Comparison of ENCODE assay signal across 2 cellular contexts in the genomic region with DNA sequence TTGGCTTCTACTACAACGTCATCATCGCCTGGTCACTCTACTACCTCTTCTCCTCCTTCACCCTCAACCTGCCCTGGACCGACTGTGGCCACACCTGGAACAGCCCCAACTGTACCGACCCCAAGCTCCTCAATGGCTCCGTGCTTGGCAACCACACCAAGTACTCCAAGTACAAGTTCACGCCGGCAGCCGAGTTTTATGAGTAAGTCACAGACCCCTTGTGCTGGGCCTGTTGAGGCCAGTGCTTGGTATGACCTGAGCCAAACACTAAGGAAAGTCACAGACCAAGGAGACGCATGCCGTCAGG.
TF ChIP-seq lines count a peak whose summit lies in the region.

No MANE protein-coding gene starts in this region.

TF ChIP-seq in H1, 55 proteins besides CTCF, POLR2A, EP300 and RAD21:
- TF ChIP-seq, protein P1, sequence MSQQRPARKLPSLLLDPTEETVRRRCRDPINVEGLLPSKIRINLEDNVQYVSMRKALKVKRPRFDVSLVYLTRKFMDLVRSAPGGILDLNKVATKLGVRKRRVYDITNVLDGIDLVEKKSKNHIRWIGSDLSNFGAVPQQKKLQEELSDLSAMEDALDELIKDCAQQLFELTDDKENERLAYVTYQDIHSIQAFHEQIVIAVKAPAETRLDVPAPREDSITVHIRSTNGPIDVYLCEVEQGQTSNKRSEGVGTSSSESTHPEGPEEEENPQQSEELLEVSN (IDR thresholded peaks at IDR 0.05) = no peak
- TF ChIP-seq EZH2 (IDR thresholded peaks at IDR 0.05; ENCODE audit: low read depth, low read length, severe bottlenecking) = no peak
- TF ChIP-seq SUZ12 (IDR thresholded peaks at IDR 0.05; ENCODE audit: low read length) = no peak
- no peak for TF ChIP-seq RNF2 (IDR thresholded peaks at IDR 0.05; ENCODE audit: borderline replicate concordance, low read depth, low read length, missing control alignments, poor library complexity, severe bottlenecking)
- no peak for TF ChIP-seq SIRT6 (IDR thresholded peaks at IDR 0.05; ENCODE audit: low read length)
- TF ChIP-seq BACH1 (IDR thresholded peaks at IDR 0.05; ENCODE audit: low read length) = no peak
- TF ChIP-seq RXRA (IDR thresholded peaks at IDR 0.05; ENCODE audit: insufficient read depth, low read depth, low read length) = no peak
- no peak for TF ChIP-seq CHD2 (IDR thresholded peaks at IDR 0.05; ENCODE audit: low read length)
- TF ChIP-seq TCF12 (IDR thresholded peaks at IDR 0.05; ENCODE audit: low read depth, low read length) = no peak
- no peak for TF ChIP-seq BRCA1 (IDR thresholded peaks at IDR 0.05; ENCODE audit: low read depth, low read length)
- no peak for TF ChIP-seq SIX5 (IDR thresholded peaks at IDR 0.05; ENCODE audit: low read depth, low read length)
- no peak for TF ChIP-seq FOSL1 (IDR thresholded peaks at IDR 0.05; ENCODE audit: insufficient read depth, low read depth, low read length)
- no peak for TF ChIP-seq KDM5A (IDR thresholded peaks at IDR 0.05; ENCODE audit: low read length)
- TF ChIP-seq TEAD4 (IDR thresholded peaks at IDR 0.05; ENCODE audit: low read depth, low read length) = no peak
TF ChIP-seq in H1: peak in this region for 0.

TF ChIP-seq in WTC11, 78 proteins besides CTCF, POLR2A, EP300 and RAD21:
- TF ChIP-seq JAZF1 (CRISPR knock-in tag; IDR thresholded peaks at IDR 0.05) (no peak), FOXP1 (CRISPR knock-in tag; IDR thresholded peaks at IDR 0.05; ENCODE audit: borderline replicate concordance) (no peak), CREB1 (CRISPR knock-in tag; IDR thresholded peaks at IDR 0.05) (no peak), SOX15 (CRISPR knock-in tag; IDR thresholded peaks at IDR 0.05) (no peak), TP53 (CRISPR knock-in tag; IDR thresholded peaks at IDR 0.05) (no peak), TCF7 (CRISPR knock-in tag; IDR thresholded peaks at IDR 0.05; ENCODE audit: low read depth) (no peak), NR3C1 (CRISPR knock-in tag; conservative IDR thresholded peaks at IDR 0.05; ENCODE audit: low read depth) (no peak), ZNF671 (CRISPR knock-in tag; IDR thresholded peaks at IDR 0.05) (no peak), ETV6 (CRISPR knock-in tag; IDR thresholded peaks at IDR 0.05) (no peak), SMAD3 (CRISPR knock-in tag; IDR thresholded peaks at IDR 0.05; ENCODE audit: borderline replicate concordance) (no peak), MYBL2 (CRISPR knock-in tag; IDR thresholded peaks at IDR 0.05) (no peak), FOXK1 (CRISPR knock-in tag; IDR thresholded peaks at IDR 0.05) (no peak), MXD4 (CRISPR knock-in tag; IDR thresholded peaks at IDR 0.05; ENCODE audit: borderline replicate concordance) (no peak), FOXJ3 (CRISPR knock-in tag; IDR thresholded peaks at IDR 0.05; ENCODE audit: borderline replicate concordance) (no peak), SP1 (CRISPR knock-in tag; conservative IDR thresholded peaks at IDR 0.05) (no peak)
- TF ChIP-seq, protein P2, sequence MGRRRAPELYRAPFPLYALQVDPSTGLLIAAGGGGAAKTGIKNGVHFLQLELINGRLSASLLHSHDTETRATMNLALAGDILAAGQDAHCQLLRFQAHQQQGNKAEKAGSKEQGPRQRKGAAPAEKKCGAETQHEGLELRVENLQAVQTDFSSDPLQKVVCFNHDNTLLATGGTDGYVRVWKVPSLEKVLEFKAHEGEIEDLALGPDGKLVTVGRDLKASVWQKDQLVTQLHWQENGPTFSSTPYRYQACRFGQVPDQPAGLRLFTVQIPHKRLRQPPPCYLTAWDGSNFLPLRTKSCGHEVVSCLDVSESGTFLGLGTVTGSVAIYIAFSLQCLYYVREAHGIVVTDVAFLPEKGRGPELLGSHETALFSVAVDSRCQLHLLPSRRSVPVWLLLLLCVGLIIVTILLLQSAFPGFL (CRISPR knock-in tag; IDR thresholded peaks at IDR 0.05; ENCODE audit: borderline replicate concordance) = no peak
- TF ChIP-seq, protein P3, sequence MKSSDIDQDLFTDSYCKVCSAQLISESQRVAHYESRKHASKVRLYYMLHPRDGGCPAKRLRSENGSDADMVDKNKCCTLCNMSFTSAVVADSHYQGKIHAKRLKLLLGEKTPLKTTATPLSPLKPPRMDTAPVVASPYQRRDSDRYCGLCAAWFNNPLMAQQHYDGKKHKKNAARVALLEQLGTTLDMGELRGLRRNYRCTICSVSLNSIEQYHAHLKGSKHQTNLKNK (CRISPR knock-in tag; IDR thresholded peaks at IDR 0.05) = no peak
- TF ChIP-seq, protein P4, sequence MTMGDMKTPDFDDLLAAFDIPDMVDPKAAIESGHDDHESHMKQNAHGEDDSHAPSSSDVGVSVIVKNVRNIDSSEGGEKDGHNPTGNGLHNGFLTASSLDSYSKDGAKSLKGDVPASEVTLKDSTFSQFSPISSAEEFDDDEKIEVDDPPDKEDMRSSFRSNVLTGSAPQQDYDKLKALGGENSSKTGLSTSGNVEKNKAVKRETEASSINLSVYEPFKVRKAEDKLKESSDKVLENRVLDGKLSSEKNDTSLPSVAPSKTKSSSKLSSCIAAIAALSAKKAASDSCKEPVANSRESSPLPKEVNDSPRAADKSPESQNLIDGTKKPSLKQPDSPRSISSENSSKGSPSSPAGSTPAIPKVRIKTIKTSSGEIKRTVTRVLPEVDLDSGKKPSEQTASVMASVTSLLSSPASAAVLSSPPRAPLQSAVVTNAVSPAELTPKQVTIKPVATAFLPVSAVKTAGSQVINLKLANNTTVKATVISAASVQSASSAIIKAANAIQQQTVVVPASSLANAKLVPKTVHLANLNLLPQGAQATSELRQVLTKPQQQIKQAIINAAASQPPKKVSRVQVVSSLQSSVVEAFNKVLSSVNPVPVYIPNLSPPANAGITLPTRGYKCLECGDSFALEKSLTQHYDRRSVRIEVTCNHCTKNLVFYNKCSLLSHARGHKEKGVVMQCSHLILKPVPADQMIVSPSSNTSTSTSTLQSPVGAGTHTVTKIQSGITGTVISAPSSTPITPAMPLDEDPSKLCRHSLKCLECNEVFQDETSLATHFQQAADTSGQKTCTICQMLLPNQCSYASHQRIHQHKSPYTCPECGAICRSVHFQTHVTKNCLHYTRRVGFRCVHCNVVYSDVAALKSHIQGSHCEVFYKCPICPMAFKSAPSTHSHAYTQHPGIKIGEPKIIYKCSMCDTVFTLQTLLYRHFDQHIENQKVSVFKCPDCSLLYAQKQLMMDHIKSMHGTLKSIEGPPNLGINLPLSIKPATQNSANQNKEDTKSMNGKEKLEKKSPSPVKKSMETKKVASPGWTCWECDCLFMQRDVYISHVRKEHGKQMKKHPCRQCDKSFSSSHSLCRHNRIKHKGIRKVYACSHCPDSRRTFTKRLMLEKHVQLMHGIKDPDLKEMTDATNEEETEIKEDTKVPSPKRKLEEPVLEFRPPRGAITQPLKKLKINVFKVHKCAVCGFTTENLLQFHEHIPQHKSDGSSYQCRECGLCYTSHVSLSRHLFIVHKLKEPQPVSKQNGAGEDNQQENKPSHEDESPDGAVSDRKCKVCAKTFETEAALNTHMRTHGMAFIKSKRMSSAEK (CRISPR knock-in tag; IDR thresholded peaks at IDR 0.05; ENCODE audit: borderline replicate concordance) = no peak
- TF ChIP-seq, protein P5, sequence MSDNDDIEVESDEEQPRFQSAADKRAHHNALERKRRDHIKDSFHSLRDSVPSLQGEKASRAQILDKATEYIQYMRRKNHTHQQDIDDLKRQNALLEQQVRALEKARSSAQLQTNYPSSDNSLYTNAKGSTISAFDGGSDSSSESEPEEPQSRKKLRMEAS (CRISPR knock-in tag; IDR thresholded peaks at IDR 0.05) = no peak
- TF ChIP-seq, protein P6, sequence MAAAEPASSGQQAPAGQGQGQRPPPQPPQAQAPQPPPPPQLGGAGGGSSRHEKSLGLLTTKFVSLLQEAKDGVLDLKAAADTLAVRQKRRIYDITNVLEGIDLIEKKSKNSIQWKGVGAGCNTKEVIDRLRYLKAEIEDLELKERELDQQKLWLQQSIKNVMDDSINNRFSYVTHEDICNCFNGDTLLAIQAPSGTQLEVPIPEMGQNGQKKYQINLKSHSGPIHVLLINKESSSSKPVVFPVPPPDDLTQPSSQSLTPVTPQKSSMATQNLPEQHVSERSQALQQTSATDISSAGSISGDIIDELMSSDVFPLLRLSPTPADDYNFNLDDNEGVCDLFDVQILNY (CRISPR knock-in tag; IDR thresholded peaks at IDR 0.05) = no peak
